ENCODE assay signal across 1 cellular context in the genomic region with DNA sequence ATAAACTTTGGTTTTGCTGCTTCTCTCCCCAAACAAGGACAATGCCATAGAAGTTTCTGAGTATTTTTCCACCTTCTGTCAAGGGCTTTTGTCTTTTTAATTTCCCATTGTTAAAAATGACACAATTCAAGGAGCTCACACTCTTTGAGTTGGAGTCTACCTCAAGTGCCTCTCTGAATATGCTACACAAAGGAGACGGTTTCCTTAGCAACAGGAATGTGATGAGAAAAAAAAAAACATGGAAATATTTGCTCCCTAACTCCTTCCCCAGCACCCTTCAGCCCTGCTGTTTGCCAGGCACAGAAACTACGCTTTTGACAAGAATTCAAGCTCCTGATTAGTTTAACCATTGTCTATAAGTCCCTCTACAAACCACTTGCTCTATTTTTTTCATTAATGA.
TF ChIP-seq lines count a peak whose summit lies in the region.

No MANE protein-coding gene starts in this region.

TF ChIP-seq in H1, 55 proteins besides CTCF, POLR2A, EP300 and RAD21 (continued from another document):
- TF ChIP-seq ASH2L (IDR thresholded peaks at IDR 0.05; ENCODE audit: low read length) (peak; percentile 46), SIRT6 (IDR thresholded peaks at IDR 0.05; ENCODE audit: low read length) (no peak), CBX5 (IDR thresholded peaks at IDR 0.05; ENCODE audit: low read depth, low read length) (no peak), JUND (IDR thresholded peaks at IDR 0.05; ENCODE audit: low read length) (no peak), POU5F1 (IDR thresholded peaks at IDR 0.05; ENCODE audit: low read depth, low read length) (no peak), CBX8 (IDR thresholded peaks at IDR 0.05; ENCODE audit: borderline replicate concordance, low read depth, low read length) (no peak), MAFK (IDR thresholded peaks at IDR 0.05; ENCODE audit: low read depth, low read length) (no peak), JUN (IDR thresholded peaks at IDR 0.05; ENCODE audit: low read depth, low read length) (no peak), TEAD4 (IDR thresholded peaks at IDR 0.05; ENCODE audit: low read depth, low read length) (0 out of 2 replicates have a peak, but pooled peaks have one; percentile 24)
- TF ChIP-seq, protein P1, sequence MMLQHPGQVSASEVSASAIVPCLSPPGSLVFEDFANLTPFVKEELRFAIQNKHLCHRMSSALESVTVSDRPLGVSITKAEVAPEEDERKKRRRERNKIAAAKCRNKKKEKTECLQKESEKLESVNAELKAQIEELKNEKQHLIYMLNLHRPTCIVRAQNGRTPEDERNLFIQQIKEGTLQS (IDR thresholded peaks at IDR 0.05; ENCODE audit: insufficient read depth, low read depth, low read length) = no peak
